In the genomic region with DNA sequence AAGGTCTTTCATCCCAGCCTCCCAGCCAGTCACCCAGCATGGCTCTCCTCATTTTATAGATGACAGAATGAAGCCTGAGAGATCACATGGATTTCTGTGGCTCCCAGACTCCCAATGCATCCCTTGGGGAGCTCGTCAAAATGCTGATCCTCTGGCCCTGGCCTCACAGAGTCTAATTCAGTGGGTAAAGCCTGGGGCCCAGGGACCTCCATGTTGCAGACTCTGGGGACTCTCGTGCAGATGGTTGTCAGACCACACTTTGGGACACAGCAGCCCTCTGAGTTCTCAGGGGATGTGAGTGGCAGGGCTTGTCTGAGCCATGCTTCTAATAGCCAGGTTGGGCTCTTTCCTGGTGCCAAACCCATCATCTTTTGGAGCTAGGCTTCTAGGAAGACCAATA, we compare ENCODE assay signal across 22 cellular contexts.
"Had no signal": no experiment of that assay in that cellular context is flagged by ENCODE, and none has a peak within 500 bp of the region (broad histone marks: within the 10 kb centered on the region; RNA-seq: fewer than 3 reads in every experiment).

No MANE protein-coding gene starts in this region.

- DNase-seq: MV-4-11, NCI-H1048, NCI-H1105, NCI-H1417, NCI-H1436 treated with DMSO at 0.1 percent for 48 hours, NCI-H1694 treated with DMSO at 0.1 percent for 48 hours, NCI-H2029, NCI-H2081 treated with DMSO at 0.1 percent for 48 hours, NCI-H2171, NCI-H226, NCI-H446, NCI-H510A, NCI-H524 treated with DMSO at 0.1 percent for 48 hours, NCI-H69, NCI-H774, RPMI8226, SHP77 treated with DMSO at 0.1 percent for 48 hours had no signal

- ATAC-seq: K562, SK-N-SH treated with all-trans-retinoic acid at 6 μM for 48 hours had no signal

- H3K27ac ChIP-seq: HL-60, KMS-11, SJCRH30 had no signal

- H3K4me3 ChIP-seq: K562, SJCRH30 had no signal
